In genomic region chr9:107584186-107584585, GRCh38 we compare ENCODE assay signal across 15 cellular contexts.
"Had no signal": no experiment of that assay in that cellular context is flagged by ENCODE, and none has a peak within 500 bp of the region (broad histone marks: within the 10 kb centered on the region; RNA-seq: fewer than 3 reads in every experiment).

No MANE protein-coding gene starts in this region.

- H3K27ac ChIP-seq: ascending aorta, cardiac muscle cell, colonic mucosa, prostate gland, tibial nerve had no signal

- H3K36me3 Mint-ChIP-seq: activated naive CD8-positive, alpha-beta T cell treated with anti-CD3 and anti-CD28 coated beads, Interleukin-2, amount 10 ng/mL, durations not matched to agents 7 days and 5 days; naive thymus-derived CD4-positive, alpha-beta T cell; stimulated activated naive B cell treated with anti-CD40 and anti-IgM and Interleukin-4, amounts not matched to agents 10 μg/mL and 1 μg/mL and 100 μg/mL, for 72 hours had no signal

- H3K4me1 ChIP-seq: ascending aorta, colonic mucosa, prostate gland, tibial nerve had no signal

- H3K9me3 ChIP-seq: ascending aorta, colonic mucosa, prostate gland, tibial nerve had no signal

- DNase-seq: activated CD4-positive, alpha-beta T cell treated with anti-CD3 and anti-CD28 coated beads, Interleukin-2, amount 50 U/mL, for 1 hour; activated naive CD8-positive, alpha-beta T cell treated with anti-CD3 and anti-CD28 coated beads, Interleukin-2, amount 10 ng/mL, durations not matched to agents 7 days and 5 days; activated T-cell treated with anti-CD3 and anti-CD28 coated beads, Interleukin-2, amount 50 U/mL, for 1 hour; colonic mucosa; effector CD4-positive, alpha-beta T cell; midbrain; naive thymus-derived CD4-positive, alpha-beta T cell; stimulated activated CD4-positive, alpha-beta T cell treated with anti-CD3 and anti-CD28 coated beads, Interleukin-2, amount 100 ng/mL, for 24 hours; stimulated activated naive B cell treated with anti-CD40 and anti-IgM and Interleukin-4, amounts not matched to agents 10 μg/mL and 1 μg/mL and 100 μg/mL, for 72 hours had no signal

- H3K4me3 Mint-ChIP-seq: activated naive CD8-positive, alpha-beta T cell treated with anti-CD3 and anti-CD28 coated beads, Interleukin-2, amount 10 ng/mL, durations not matched to agents 7 days and 5 days; naive thymus-derived CD4-positive, alpha-beta T cell; stimulated activated naive B cell treated with anti-CD40 and anti-IgM and Interleukin-4, amounts not matched to agents 10 μg/mL and 1 μg/mL and 100 μg/mL, for 72 hours had no signal

- H3K27ac Mint-ChIP-seq: activated naive CD8-positive, alpha-beta T cell treated with anti-CD3 and anti-CD28 coated beads, Interleukin-2, amount 10 ng/mL, durations not matched to agents 7 days and 5 days; naive thymus-derived CD4-positive, alpha-beta T cell; stimulated activated naive B cell treated with anti-CD40 and anti-IgM and Interleukin-4, amounts not matched to agents 10 μg/mL and 1 μg/mL and 100 μg/mL, for 72 hours had no signal

- H3K27me3 ChIP-seq: ascending aorta, cardiac muscle cell, colonic mucosa, tibial nerve had no signal

- H3K4me1 Mint-ChIP-seq: activated naive CD8-positive, alpha-beta T cell treated with anti-CD3 and anti-CD28 coated beads, Interleukin-2, amount 10 ng/mL, durations not matched to agents 7 days and 5 days had no signal

- H3K4me3 ChIP-seq: ascending aorta, cardiac muscle cell, colonic mucosa, prostate gland, tibial nerve had no signal

- FAIRE-seq: frontal cortex had no signal

- ATAC-seq: naive thymus-derived CD4-positive, alpha-beta T cell; sciatic nerve had no signal

- H3K9me3 Mint-ChIP-seq: activated naive CD8-positive, alpha-beta T cell treated with anti-CD3 and anti-CD28 coated beads, Interleukin-2, amount 10 ng/mL, durations not matched to agents 7 days and 5 days; stimulated activated naive B cell treated with anti-CD40 and anti-IgM and Interleukin-4, amounts not matched to agents 10 μg/mL and 1 μg/mL and 100 μg/mL, for 72 hours had no signal

- H3K36me3 ChIP-seq: ascending aorta, cardiac muscle cell, colonic mucosa, prostate gland, tibial nerve had no signal
